Comparison of ENCODE assay signal across 22 cellular contexts in the genomic region with DNA sequence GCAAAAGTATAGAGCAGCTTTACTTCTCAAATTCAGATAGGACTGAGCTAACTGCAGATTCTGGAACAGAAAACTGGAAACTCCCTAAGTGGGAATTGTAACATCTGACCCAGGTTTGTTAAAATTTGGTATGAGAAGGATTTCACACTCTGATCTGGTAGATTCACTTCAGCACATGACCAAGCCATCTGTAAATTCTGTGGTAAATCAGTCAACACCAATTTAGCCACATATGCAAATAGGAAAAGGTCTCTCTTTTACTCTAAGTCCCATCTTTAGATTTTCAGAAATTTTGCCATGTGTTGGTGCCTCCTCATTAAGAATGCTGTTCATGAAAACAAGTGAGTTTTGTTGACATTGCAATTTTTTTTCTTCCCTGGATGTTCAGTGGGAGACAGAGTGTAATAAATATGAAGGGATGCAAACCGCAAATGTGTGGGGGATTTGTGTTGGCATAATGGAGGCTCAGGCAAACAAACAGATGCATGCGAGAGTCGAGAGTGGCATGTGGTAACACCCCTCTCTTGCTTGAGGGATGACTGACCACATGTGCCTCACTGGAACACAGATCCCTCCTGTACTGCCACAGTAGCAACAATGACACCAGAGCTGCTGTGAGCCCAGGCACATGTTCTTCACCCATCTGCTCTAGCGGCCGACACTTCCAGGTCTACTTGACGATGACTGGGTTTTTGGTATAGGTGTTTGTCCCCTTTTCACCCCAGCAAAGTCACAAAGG.
"Had no signal": no experiment of that assay in that cellular context is flagged by ENCODE, and none has a peak within 500 bp of the region (broad histone marks: within the 10 kb centered on the region; RNA-seq: fewer than 3 reads in every experiment).

No MANE protein-coding gene starts in this region.

- H3K27me3 Mint-ChIP-seq: activated CD4-positive, alpha-beta T cell treated with anti-CD3 and anti-CD28 coated beads, Interleukin-2, amount 10 ng/mL, durations not matched to agents 24 days and 14 days had no signal

- H3K27ac Mint-ChIP-seq: activated B cell treated with CpG ODN at 0.5 μM for 24 hours; activated CD4-positive, alpha-beta T cell treated with anti-CD3 and anti-CD28 coated beads, Interleukin-2, amount 10 ng/mL, durations not matched to agents 24 days and 14 days; activated CD8-positive, alpha-beta T cell treated with anti-CD3 and anti-CD28 coated beads, Interleukin-2, amount 10 ng/mL, durations not matched to agents 7 days and 5 days; activated naive CD8-positive, alpha-beta T cell; stimulated activated naive CD8-positive, alpha-beta T cell treated with anti-CD3 and anti-CD28 coated beads, Interleukin-15, Interleukin-2, amounts not matched to agents 100 ng/mL and 50 ng/mL, for 24 hours had no signal

- H3K36me3 ChIP-seq: prostate gland had no signal

- H3K4me1 ChIP-seq: body of pancreas, lower lobe of right lung, prostate gland, spleen, upper lobe of left lung had no signal

- DNase-seq: activated B cell treated with CpG ODN at 0.5 μM for 24 hours; activated CD4-positive, alpha-beta T cell treated with anti-CD3 and anti-CD28 coated beads, Interleukin-2, amount 10 ng/mL, durations not matched to agents 24 days and 14 days; activated CD8-positive, alpha-beta memory T cell treated with anti-CD3 and anti-CD28 coated beads, Interleukin-2, amount 50 U/mL, for 4 hours; activated CD8-positive, alpha-beta T cell treated with anti-CD3 and anti-CD28 coated beads, Interleukin-2, amount 10 ng/mL, durations not matched to agents 7 days and 5 days; activated gamma-delta T cell treated with Interleukin-2 at 50 U/mL for 16 hours; activated T-cell treated with anti-CD3 and anti-CD28 coated beads, Interleukin-2, amount 50 U/mL, for 48 hours; amygdala; body of pancreas; central memory CD4-positive, alpha-beta T cell; effector CD8-positive, alpha-beta T cell; foreskin melanocyte; head of caudate nucleus; left cardiac atrium; lower lobe of right lung; spleen; upper lobe of left lung had no signal

- H3K36me3 Mint-ChIP-seq: activated naive CD8-positive, alpha-beta T cell had no signal

- H3K27me3 ChIP-seq: body of pancreas, spleen, upper lobe of left lung had no signal

- H3K27ac ChIP-seq: body of pancreas, coronary artery, lower lobe of right lung, prostate gland, spleen, upper lobe of left lung had no signal

- H3K4me3 Mint-ChIP-seq: activated B cell treated with CpG ODN at 0.5 μM for 24 hours; activated CD4-positive, alpha-beta T cell treated with anti-CD3 and anti-CD28 coated beads, Interleukin-2, amount 10 ng/mL, durations not matched to agents 24 days and 14 days; activated CD8-positive, alpha-beta T cell treated with anti-CD3 and anti-CD28 coated beads, Interleukin-2, amount 10 ng/mL, durations not matched to agents 7 days and 5 days; activated naive CD8-positive, alpha-beta T cell; stimulated activated naive CD8-positive, alpha-beta T cell treated with anti-CD3 and anti-CD28 coated beads, Interleukin-15, Interleukin-2, amounts not matched to agents 100 ng/mL and 50 ng/mL, for 24 hours had no signal

- FAIRE-seq: TTC549 had no signal

- H3K9me3 ChIP-seq: body of pancreas, lower lobe of right lung, prostate gland, spleen, upper lobe of left lung had no signal

- ATAC-seq: activated CD8-positive, alpha-beta T cell treated with anti-CD3 and anti-CD28 coated beads, Interleukin-2, amount 10 ng/mL, durations not matched to agents 7 days and 5 days; body of pancreas; left cardiac atrium; lower lobe of right lung; sciatic nerve had no signal

- H3K9me3 Mint-ChIP-seq: activated B cell treated with CpG ODN at 0.5 μM for 24 hours; activated CD4-positive, alpha-beta T cell treated with anti-CD3 and anti-CD28 coated beads, Interleukin-2, amount 10 ng/mL, durations not matched to agents 24 days and 14 days; stimulated activated naive CD8-positive, alpha-beta T cell treated with anti-CD3 and anti-CD28 coated beads, Interleukin-15, Interleukin-2, amounts not matched to agents 100 ng/mL and 50 ng/mL, for 24 hours had no signal

- H3K4me1 Mint-ChIP-seq: activated B cell treated with CpG ODN at 0.5 μM for 24 hours; activated CD4-positive, alpha-beta T cell treated with anti-CD3 and anti-CD28 coated beads, Interleukin-2, amount 10 ng/mL, durations not matched to agents 24 days and 14 days had no signal

- H3K4me3 ChIP-seq: body of pancreas, coronary artery, lower lobe of right lung, prostate gland, spleen, upper lobe of left lung had no signal
